ENCODE assay signal across 9 cellular contexts in genomic region chrX:21375795-21376069, GRCh38. TPM values are rescaled to one million over a fixed set of nuclear protein-coding genes. Genes with fewer than 3 reads are reported as not detected.
DNase-seq lines count a peak whose midpoint lies in the region; ATAC-seq and TF ChIP-seq lines count a peak whose summit lies in the region.
"Had no signal": no experiment of that assay in that cellular context is flagged by ENCODE, and none has a peak within 500 bp of the region (broad histone marks: within the 10 kb centered on the region; RNA-seq: fewer than 3 reads in every experiment).

No MANE protein-coding gene starts in this region.

- intact Hi-C loops in ascending aorta (cut with DNase I), result no loop called here

- H3K4me1 Mint-ChIP-seq in nephron progenitor cell, result peaks cover 24% of the 10 kb centered on the region

- peak overlapping the region; percentile 98 for H3K4me3 Mint-ChIP-seq in nephron progenitor cell

- peak overlapping the region; percentile 45; the same call in 1 of the 2 replicates for H3K4me2 ChIP-seq in KMS-11

- no peaks in the 10 kb centered on the region for H3K9me3 Mint-ChIP-seq in nephron progenitor cell

- H3K9ac ChIP-seq in KMS-11, result no peak overlapping the region

- no peaks in the 10 kb centered on the region for H3K79me2 ChIP-seq in KMS-11 (ENCODE audit: insufficient read depth, low read depth)

- peaks cover 25% of the 10 kb centered on the region for H3K27me3 Mint-ChIP-seq in nephron progenitor cell (ENCODE audit: low read depth, poor library complexity)

- no peaks in the 10 kb centered on the region for H3K36me3 ChIP-seq in KMS-11 (ENCODE audit: insufficient read depth)
- no peaks in the 10 kb centered on the region for H3K36me3 ChIP-seq in ascending aorta
- no peaks in the 10 kb centered on the region for H3K36me3 ChIP-seq in WERI-Rb-1

- no peak overlapping the region for H3K27ac Mint-ChIP-seq in nephron progenitor cell

- DNase-seq in Daoy (ENCODE audit: low read depth) (peak; percentile 4), ascending aorta (ENCODE audit: low spot score in 2 of 2) (no peak), nephron progenitor cell (peak; percentile 15), CD1c-positive myeloid dendritic cell (ENCODE audit: extremely low spot score) (no peak), WERI-Rb-1 (no peak)
- DNase-seq in stimulated activated CD4-positive, alpha-beta T cell treated with anti-CD3 and anti-CD28 coated beads, Interleukin-4, amount 100 ng/mL, for 1 hour, result no peak

- H3K27me3 ChIP-seq in KMS-11 (ENCODE audit: insufficient read depth, low read depth) (no peaks in the 10 kb centered on the region), ascending aorta (no peaks in the 10 kb centered on the region), WERI-Rb-1 (ENCODE audit: insufficient read depth, low read depth, severe bottlenecking) (peaks cover 16% of the 10 kb centered on the region)

- no peaks in the 10 kb centered on the region for H4K20me1 ChIP-seq in KMS-11 (ENCODE audit: insufficient read depth)

- H3K4me3 ChIP-seq in KMS-11 (IDR thresholded peaks at IDR 0.05; ENCODE audit: insufficient read depth, low read depth, low read length), result no peak overlapping the region
- peak overlapping the region; percentile 54 to 70 for H3K4me3 ChIP-seq in ascending aorta
- no peak overlapping the region; the same call in 1 of the 2 replicates for H3K4me3 ChIP-seq in WERI-Rb-1 (ENCODE audit: low read depth, low read length)
- H3K4me3 ChIP-seq: SK-N-MC had no signal

- TF ChIP-seq CTCF in KMS-11 (conservative IDR thresholded peaks at IDR 0.05; ENCODE audit: low read depth, low read length) (no peak), ascending aorta (IDR thresholded peaks at IDR 0.05) (no peak), nephron progenitor cell (IDR thresholded peaks at IDR 0.05) (no peak), WERI-Rb-1 (IDR thresholded peaks at IDR 0.05; ENCODE audit: low read depth, low read length) (no peak)

- no peaks in the 10 kb centered on the region for H3K36me3 Mint-ChIP-seq in nephron progenitor cell (ENCODE audit: low read depth)

- peaks cover 9% of the 10 kb centered on the region for H3K4me1 ChIP-seq in KMS-11 (ENCODE audit: low read depth, poor library complexity, severe bottlenecking)
- no peaks in the 10 kb centered on the region for H3K4me1 ChIP-seq in ascending aorta

- H3K27ac ChIP-seq in KMS-11 (no peak overlapping the region), ascending aorta (no peak overlapping the region), WERI-Rb-1 (no peak overlapping the region)
- H3K27ac ChIP-seq: SK-N-MC had no signal

- H2AFZ ChIP-seq in KMS-11 (ENCODE audit: low read depth), result no peak overlapping the region

- H3K9me3 ChIP-seq in ascending aorta (no peaks in the 10 kb centered on the region), WERI-Rb-1 (ENCODE audit: severe bottlenecking) (no peaks in the 10 kb centered on the region)

- ATAC-seq in HG03432 (IDR thresholded peaks at IDR 0.05; ENCODE audit: unreplicated experiment), result no peak

RNA-seq across cellular contexts. Expression of gene CNKSR2, which starts 1.5 kb away (rescaled TPM):
- 7.5 and 8.2 TPM in 2 replicates for total RNA-seq in Daoy (2014; rRNA removed; shearing (Covaris generic))
- 0.53 TPM for total RNA-seq in ascending aorta

Comparison
In these comparisons a context has a peak if more than half of its experiments do, and no peak if none do; other contexts are left out.
1. DNase-seq: peak in Daoy (single experiment) and nephron progenitor cell (single experiment); none in ascending aorta (0 of 2), CD1c-positive myeloid dendritic cell (single experiment), WERI-Rb-1 (single experiment) and stimulated activated CD4-positive, alpha-beta T cell treated with anti-CD3 and anti-CD28 coated beads, Interleukin-4, amount 100 ng/mL, for 1 hour (single experiment).
2. H3K4me3 ChIP-seq: peak in ascending aorta (2 of 2); none in KMS-11 (single experiment) and WERI-Rb-1 (single experiment).